In the genomic region with DNA sequence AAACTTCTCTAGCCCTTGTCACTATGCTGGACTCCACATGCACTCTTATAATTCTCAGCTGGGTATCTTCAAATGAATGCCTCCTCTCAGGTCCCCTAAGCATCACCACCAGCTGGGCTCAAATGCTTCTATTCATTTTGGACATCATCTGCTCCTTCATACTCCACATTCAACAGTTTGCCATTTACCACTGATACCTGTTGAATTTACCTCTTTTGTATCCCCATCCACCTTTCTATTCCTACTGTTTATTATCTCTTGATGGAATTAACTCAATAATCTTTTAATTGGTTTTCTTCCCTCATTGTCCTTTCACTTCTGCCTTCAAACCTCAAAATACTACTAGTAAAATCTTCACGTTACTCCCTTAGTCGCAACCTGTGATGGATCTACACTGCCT, we compare ENCODE assay signal across 1 cellular context.
TF ChIP-seq lines count a peak whose summit lies in the region.

No MANE protein-coding gene starts in this region.

TF ChIP-seq in GM12878, 131 proteins besides CTCF, POLR2A, EP300 and RAD21:
- TF ChIP-seq ZNF24 (IDR thresholded peaks at IDR 0.05) (no peak), RFX5 (IDR thresholded peaks at IDR 0.05; ENCODE audit: low read depth, low read length) (no peak)
- TF ChIP-seq, protein P1, sequence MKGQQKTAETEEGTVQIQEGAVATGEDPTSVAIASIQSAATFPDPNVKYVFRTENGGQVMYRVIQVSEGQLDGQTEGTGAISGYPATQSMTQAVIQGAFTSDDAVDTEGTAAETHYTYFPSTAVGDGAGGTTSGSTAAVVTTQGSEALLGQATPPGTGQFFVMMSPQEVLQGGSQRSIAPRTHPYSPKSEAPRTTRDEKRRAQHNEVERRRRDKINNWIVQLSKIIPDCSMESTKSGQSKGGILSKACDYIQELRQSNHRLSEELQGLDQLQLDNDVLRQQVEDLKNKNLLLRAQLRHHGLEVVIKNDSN (IDR thresholded peaks at IDR 0.05; ENCODE audit: borderline replicate concordance, extremely low read length, insufficient read depth, low read depth, low read length), result no peak
